Comparison of ENCODE assay signal across 1 cellular context in the genomic region with DNA sequence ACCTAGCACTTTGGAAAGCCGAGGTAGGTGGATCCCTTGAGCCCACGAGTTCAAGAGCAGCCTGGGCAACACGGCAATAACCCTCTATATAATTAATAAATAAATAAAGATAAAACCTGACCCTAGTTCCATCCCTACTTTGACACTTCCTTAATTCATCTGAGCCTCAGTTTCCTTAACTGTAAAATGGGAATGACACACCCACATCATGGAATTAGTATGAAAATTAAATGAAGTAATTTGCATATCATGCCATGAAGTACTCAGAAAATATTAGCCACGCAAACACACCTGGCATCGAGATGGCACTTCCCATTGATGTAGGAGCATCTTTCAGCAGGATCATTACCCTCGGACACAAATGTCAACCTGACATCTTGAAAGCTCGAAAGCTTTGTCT.
TF ChIP-seq lines count a peak whose summit lies in the region.

No MANE protein-coding gene starts in this region.

TF ChIP-seq in WTC11, 78 proteins besides CTCF, POLR2A, EP300 and RAD21 (continued from another document):
- TF ChIP-seq, protein P1, sequence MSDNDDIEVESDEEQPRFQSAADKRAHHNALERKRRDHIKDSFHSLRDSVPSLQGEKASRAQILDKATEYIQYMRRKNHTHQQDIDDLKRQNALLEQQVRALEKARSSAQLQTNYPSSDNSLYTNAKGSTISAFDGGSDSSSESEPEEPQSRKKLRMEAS (CRISPR knock-in tag; IDR thresholded peaks at IDR 0.05), result no peak
- TF ChIP-seq NR1H2 (CRISPR knock-in tag; IDR thresholded peaks at IDR 0.05) (no peak), ZNF423 (CRISPR knock-in tag; IDR thresholded peaks at IDR 0.05) (no peak), IRF2 (CRISPR knock-in tag; IDR thresholded peaks at IDR 0.05; ENCODE audit: borderline replicate concordance, low read depth) (no peak), MYBL2 (CRISPR knock-in tag; IDR thresholded peaks at IDR 0.05) (no peak), NFE2L1 (CRISPR knock-in tag; IDR thresholded peaks at IDR 0.05) (no peak), OVOL2 (CRISPR knock-in tag; IDR thresholded peaks at IDR 0.05; ENCODE audit: borderline replicate concordance) (no peak)
- TF ChIP-seq, protein P2, sequence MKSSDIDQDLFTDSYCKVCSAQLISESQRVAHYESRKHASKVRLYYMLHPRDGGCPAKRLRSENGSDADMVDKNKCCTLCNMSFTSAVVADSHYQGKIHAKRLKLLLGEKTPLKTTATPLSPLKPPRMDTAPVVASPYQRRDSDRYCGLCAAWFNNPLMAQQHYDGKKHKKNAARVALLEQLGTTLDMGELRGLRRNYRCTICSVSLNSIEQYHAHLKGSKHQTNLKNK (CRISPR knock-in tag; IDR thresholded peaks at IDR 0.05), result no peak
- TF ChIP-seq, protein P3, sequence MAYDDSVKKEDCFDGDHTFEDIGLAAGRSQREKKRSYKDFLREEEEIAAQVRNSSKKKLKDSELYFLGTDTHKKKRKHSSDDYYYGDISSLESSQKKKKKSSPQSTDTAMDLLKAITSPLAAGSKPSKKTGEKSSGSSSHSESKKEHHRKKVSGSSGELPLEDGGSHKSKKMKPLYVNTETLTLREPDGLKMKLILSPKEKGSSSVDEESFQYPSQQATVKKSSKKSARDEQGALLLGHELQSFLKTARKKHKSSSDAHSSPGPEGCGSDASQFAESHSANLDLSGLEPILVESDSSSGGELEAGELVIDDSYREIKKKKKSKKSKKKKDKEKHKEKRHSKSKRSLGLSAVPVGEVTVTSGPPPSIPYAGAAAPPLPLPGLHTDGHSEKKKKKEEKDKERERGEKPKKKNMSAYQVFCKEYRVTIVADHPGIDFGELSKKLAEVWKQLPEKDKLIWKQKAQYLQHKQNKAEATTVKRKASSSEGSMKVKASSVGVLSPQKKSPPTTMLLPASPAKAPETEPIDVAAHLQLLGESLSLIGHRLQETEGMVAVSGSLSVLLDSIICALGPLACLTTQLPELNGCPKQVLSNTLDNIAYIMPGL (CRISPR knock-in tag; IDR thresholded peaks at IDR 0.05), result no peak
- TF ChIP-seq, protein P4, sequence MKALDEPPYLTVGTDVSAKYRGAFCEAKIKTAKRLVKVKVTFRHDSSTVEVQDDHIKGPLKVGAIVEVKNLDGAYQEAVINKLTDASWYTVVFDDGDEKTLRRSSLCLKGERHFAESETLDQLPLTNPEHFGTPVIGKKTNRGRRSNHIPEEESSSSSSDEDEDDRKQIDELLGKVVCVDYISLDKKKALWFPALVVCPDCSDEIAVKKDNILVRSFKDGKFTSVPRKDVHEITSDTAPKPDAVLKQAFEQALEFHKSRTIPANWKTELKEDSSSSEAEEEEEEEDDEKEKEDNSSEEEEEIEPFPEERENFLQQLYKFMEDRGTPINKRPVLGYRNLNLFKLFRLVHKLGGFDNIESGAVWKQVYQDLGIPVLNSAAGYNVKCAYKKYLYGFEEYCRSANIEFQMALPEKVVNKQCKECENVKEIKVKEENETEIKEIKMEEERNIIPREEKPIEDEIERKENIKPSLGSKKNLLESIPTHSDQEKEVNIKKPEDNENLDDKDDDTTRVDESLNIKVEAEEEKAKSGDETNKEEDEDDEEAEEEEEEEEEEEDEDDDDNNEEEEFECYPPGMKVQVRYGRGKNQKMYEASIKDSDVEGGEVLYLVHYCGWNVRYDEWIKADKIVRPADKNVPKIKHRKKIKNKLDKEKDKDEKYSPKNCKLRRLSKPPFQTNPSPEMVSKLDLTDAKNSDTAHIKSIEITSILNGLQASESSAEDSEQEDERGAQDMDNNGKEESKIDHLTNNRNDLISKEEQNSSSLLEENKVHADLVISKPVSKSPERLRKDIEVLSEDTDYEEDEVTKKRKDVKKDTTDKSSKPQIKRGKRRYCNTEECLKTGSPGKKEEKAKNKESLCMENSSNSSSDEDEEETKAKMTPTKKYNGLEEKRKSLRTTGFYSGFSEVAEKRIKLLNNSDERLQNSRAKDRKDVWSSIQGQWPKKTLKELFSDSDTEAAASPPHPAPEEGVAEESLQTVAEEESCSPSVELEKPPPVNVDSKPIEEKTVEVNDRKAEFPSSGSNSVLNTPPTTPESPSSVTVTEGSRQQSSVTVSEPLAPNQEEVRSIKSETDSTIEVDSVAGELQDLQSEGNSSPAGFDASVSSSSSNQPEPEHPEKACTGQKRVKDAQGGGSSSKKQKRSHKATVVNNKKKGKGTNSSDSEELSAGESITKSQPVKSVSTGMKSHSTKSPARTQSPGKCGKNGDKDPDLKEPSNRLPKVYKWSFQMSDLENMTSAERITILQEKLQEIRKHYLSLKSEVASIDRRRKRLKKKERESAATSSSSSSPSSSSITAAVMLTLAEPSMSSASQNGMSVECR (CRISPR knock-in tag; IDR thresholded peaks at IDR 0.05; ENCODE audit: borderline replicate concordance), result no peak
